In genomic region chr2:109647636-109648035, GRCh38 we compare ENCODE assay signal across 18 cellular contexts. TPM values are rescaled to one million over a fixed set of nuclear protein-coding genes. Genes with fewer than 3 reads are reported as not detected.
DNase-seq lines count a peak whose midpoint lies in the region; ATAC-seq and TF ChIP-seq lines count a peak whose summit lies in the region.
"Had no signal": no experiment of that assay in that cellular context is flagged by ENCODE, and none has a peak within 500 bp of the region (broad histone marks: within the 10 kb centered on the region; RNA-seq: fewer than 3 reads in every experiment).

No MANE protein-coding gene starts in this region.

- intact Hi-C loops in ovary (cut with DNase I), result no loop called here

- no peak for TF ChIP-seq EP300 in ovary (IDR thresholded peaks at IDR 0.05)

- 88 to 96% (median 91%) methylated on average over 7 of the region's 7 CpGs for WGBS in ovary, 3 donors

- H3K27ac ChIP-seq in coronary artery, result peak overlapping the region; percentile 71 to 85
- no peak overlapping the region for H3K27ac ChIP-seq in ovary
- H3K27ac ChIP-seq: HL-60, neutrophil had no signal

- peaks cover 24 to 44% of the 10 kb centered on the region in 2 donors for H3K27me3 Mint-ChIP-seq in effector memory CD8-positive, alpha-beta T cell
- H3K27me3 Mint-ChIP-seq: type B pancreatic cell had no signal

- no peaks in the 10 kb centered on the region for H3K9me3 Mint-ChIP-seq in effector memory CD8-positive, alpha-beta T cell
- H3K9me3 Mint-ChIP-seq: T-cell had no signal

- no peaks in the 10 kb centered on the region for H3K27me3 ChIP-seq in HAP-1 (ENCODE audit: low read depth)
- no peaks in the 10 kb centered on the region for H3K27me3 ChIP-seq in ovary
- H3K27me3 ChIP-seq: neutrophil had no signal

- H3K36me3 Mint-ChIP-seq in effector memory CD8-positive, alpha-beta T cell (ENCODE audit: insufficient read depth), result no peaks in the 10 kb centered on the region
- H3K36me3 Mint-ChIP-seq: T-cell, type B pancreatic cell had no signal

- H3K4me1 Mint-ChIP-seq in effector memory CD8-positive, alpha-beta T cell (ENCODE audit: low read depth in 2 of 2), result peaks cover 0 to 2% of the 10 kb centered on the region in 2 donors
- H3K4me1 Mint-ChIP-seq: T-cell had no signal

- in situ Hi-C loops in HAP-1 (cut with MboI; ENCODE audit: low sequenced_read_pairs), result no loop called here

- no peak for ATAC-seq in effector memory CD8-positive, alpha-beta T cell (replicated peaks)
- ATAC-seq: T-cell had no signal

- H3K27ac Mint-ChIP-seq in effector memory CD8-positive, alpha-beta T cell, result no peak overlapping the region
- H3K27ac Mint-ChIP-seq: T-cell, type B pancreatic cell had no signal

- DNase-seq in AG09309 (ENCODE audit: low read depth) (peak; percentile 44), LHCN-M2 (ENCODE audit: low read depth) (peak; percentile 19), coronary artery (ENCODE audit: low spot score) (peak; percentile 81), non-pigmented ciliary epithelial cell (ENCODE audit: low read depth) (peak; percentile 15), SW480 (ENCODE audit: low spot score) (no peak), HAP-1 (ENCODE audit: low spot score in 2 of 2) (no peak), ovary (no peak)
- no peak for DNase-seq in effector memory CD8-positive, alpha-beta T cell
- DNase-seq: activated CD4-positive, CD25-positive, alpha-beta regulatory T cell treated with anti-CD3 and anti-CD28 coated beads, Interleukin-2, amount 50 U/mL, for 72 hours; activated T-cell treated with anti-CD3 and anti-CD28 coated beads for 4 hours; amygdala; DMS53; MV-4-11; NCI-H446 treated with DMSO at 0.1 percent for 48 hours; T-cell had no signal

- H3K36me3 ChIP-seq in HAP-1 (replicated peaks) (no peaks in the 10 kb centered on the region), ovary (no peaks in the 10 kb centered on the region)
- H3K36me3 ChIP-seq: neutrophil had no signal

- no peaks in the 10 kb centered on the region for H3K9me3 ChIP-seq in HAP-1
- no peaks in the 10 kb centered on the region for H3K9me3 ChIP-seq in ovary
- H3K9me3 ChIP-seq: neutrophil had no signal

- TF ChIP-seq POLR2A in ovary (IDR thresholded peaks at IDR 0.05), result no peak

- peaks cover 15% of the 10 kb centered on the region for H3K4me1 ChIP-seq in HAP-1
- H3K4me1 ChIP-seq in ovary (ENCODE audit: insufficient read depth), result peaks cover 4% of the 10 kb centered on the region

- H3K4me3 Mint-ChIP-seq in effector memory CD8-positive, alpha-beta T cell, result no peak overlapping the region
- H3K4me3 Mint-ChIP-seq: T-cell, type B pancreatic cell had no signal

- H3K4me3 ChIP-seq in AG09309 (ENCODE audit: control insufficient read depth, low read depth, low read length) (no peak overlapping the region), coronary artery (peak overlapping the region; percentile 56), HAP-1 (no peak overlapping the region), ovary (no peak overlapping the region)

- TF ChIP-seq CTCF in AG09309 (IDR thresholded peaks at IDR 0.05; ENCODE audit: control insufficient read depth, insufficient read depth, low read depth, low read length, missing control alignments) (no peak), coronary artery (IDR thresholded peaks at IDR 0.05) (no peak), ovary (IDR thresholded peaks at IDR 0.05) (no peak)

RNA-seq across cellular contexts. Expression of gene SOWAHC, which starts 33.5 kb away (rescaled TPM):
- total RNA-seq in LHCN-M2 (2014; rRNA removed) (6.4 and 7.3 TPM in 2 replicates), ovary (10 to 100 TPM; 13.9 to 36.1 (median 17.0) TPM)
- 2.2 TPM for polyA plus RNA-seq in LHCN-M2 (2012)
- 1 to 10 TPM; 9.5 to 9.9 TPM for polyA plus RNA-seq in ovary

RNA-seq across cellular contexts. Expression of gene SEPTIN10, which starts 33.9 kb away (rescaled TPM):
- 75.1 and 77.4 TPM in 2 replicates for total RNA-seq in LHCN-M2 (2014; rRNA removed)
- 35.3 TPM for polyA plus RNA-seq in LHCN-M2 (2012)
- total RNA-seq in ovary, result 10 to 100 TPM; 71.6 to 93.8 (median 78.0) TPM
- polyA plus RNA-seq in ovary, result 10 to 100 TPM; 48.9 to 59.0 TPM

Comparison
In these comparisons a context has a peak if more than half of its experiments do, and no peak if none do; other contexts are left out.
1. DNase-seq: peak in AG09309 (single experiment), LHCN-M2 (single experiment), coronary artery (single experiment) and non-pigmented ciliary epithelial cell (single experiment); none in SW480 (single experiment), HAP-1 (0 of 2), ovary (0 of 5) and effector memory CD8-positive, alpha-beta T cell (0 of 3).
2. H3K27ac ChIP-seq: peak in coronary artery (2 of 2); none in ovary (0 of 2).